ENCODE assay signal across 8 cellular contexts in the genomic region with DNA sequence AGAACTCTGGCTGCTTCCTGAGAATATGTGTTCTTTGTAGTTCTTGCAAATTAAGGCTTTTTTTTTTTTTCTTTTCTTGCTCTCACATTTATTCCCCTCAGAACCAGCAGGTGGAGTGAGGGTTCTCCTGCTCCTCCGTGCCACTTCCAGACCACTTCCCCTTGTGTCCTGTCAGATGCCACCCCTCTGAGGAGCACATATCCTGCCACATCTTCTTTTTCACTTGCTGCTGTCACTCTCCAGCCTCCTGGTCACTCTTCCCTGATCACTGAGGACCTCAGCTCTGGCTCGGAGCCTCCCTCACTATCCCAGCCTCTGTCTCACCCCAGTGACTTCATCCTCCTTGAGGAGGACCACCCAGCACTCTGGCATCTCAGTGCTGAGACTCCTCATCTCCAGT.
DNase-seq lines count a peak whose midpoint lies in the region; ATAC-seq, FAIRE-seq and TF ChIP-seq lines count a peak whose summit lies in the region.

No MANE protein-coding gene starts in this region.

- whole genome bisulfite sequencing in small intestine, 3 donors = 33 to 42% (median 34%) methylated on average over 2 of the region's 2 CpGs

- peaks cover 13% of the 10 kb centered on the region for H3K4me1 ChIP-seq in Caco-2
- no peaks in the 10 kb centered on the region for H3K4me1 ChIP-seq in small intestine (ENCODE audit: control insufficient read depth in 2 of 2, insufficient read depth in 1 of 2, low read depth in 1 of 2, low read length in 1 of 2)

- DNase-seq in Caco-2 (peak in 1 of 2 experiments; percentile 30), HFFc6 (peak; percentile 30), iPS-NIHi11 (ENCODE audit: low spot score) (peak; percentile 53), small intestine (no peak), NCI-H524 treated with DMSO at 0.1 percent for 48 hours (lab: John Stamatoyannopoulos, UW) (no peak)
- DNase-seq in activated CD4-positive, alpha-beta memory T cell treated with anti-CD3 and anti-CD28 coated beads for 36 hours = no peak

- no peak overlapping the region for H3K27ac ChIP-seq in small intestine (ENCODE audit: low read depth in 1 of 2, low read length in 1 of 2)

- H3K36me3 ChIP-seq in Caco-2 (ENCODE audit: control insufficient read depth, insufficient read depth, low read length) (no peaks in the 10 kb centered on the region), small intestine (ENCODE audit: control insufficient read depth in 2 of 2, insufficient read depth in 2 of 2, low read length in 2 of 2) (no peaks in the 10 kb centered on the region)

- no TSS peak for BruUV-seq in Caco-2 (replicated peaks; lab: Mats Ljungman, UMichigan)

- peak; percentile 44 to 51 for TF ChIP-seq CTCF in Caco-2 (IDR thresholded peaks at IDR 0.05; ENCODE audit: insufficient read depth in 1 of 2, low read depth in 1 of 2, low read length in 1 of 2, severe bottlenecking in 1 of 2, unreplicated experiment in 1 of 2)
- TF ChIP-seq CTCF in HFFc6 (IDR thresholded peaks at IDR 0.05) = peak; percentile 78

- H3K9me3 ChIP-seq in Caco-2 = peaks cover 4% of the 10 kb centered on the region; the same call in 1 of the 2 replicates
- H3K9me3 ChIP-seq in small intestine (ENCODE audit: control insufficient read depth, low read depth) = no peaks in the 10 kb centered on the region

- no peak overlapping the region for H3K27ac Mint-ChIP-seq in Caco-2 (ENCODE audit: unreplicated experiment)
- H3K27ac Mint-ChIP-seq in HFFc6 = peak overlapping the region; percentile 83
- no peak overlapping the region for H3K27ac Mint-ChIP-seq in activated CD4-positive, alpha-beta memory T cell treated with anti-CD3 and anti-CD28 coated beads for 36 hours

- peak; percentile 51 for ATAC-seq in SK-N-SH treated with all-trans-retinoic acid at 6 μM for 48 hours
- no peak for ATAC-seq in HG02642 (IDR thresholded peaks at IDR 0.05; ENCODE audit: poor library complexity, unreplicated experiment)

- no peak overlapping the region for H3K4me3 Mint-ChIP-seq in Caco-2 (ENCODE audit: unreplicated experiment)
- peak overlapping the region; percentile 74 for H3K4me3 Mint-ChIP-seq in HFFc6
- no peak overlapping the region for H3K4me3 Mint-ChIP-seq in activated CD4-positive, alpha-beta memory T cell treated with anti-CD3 and anti-CD28 coated beads for 36 hours

- H3K9me3 Mint-ChIP-seq in Caco-2 (ENCODE audit: unreplicated experiment) (no peaks in the 10 kb centered on the region), HFFc6 (peaks cover 3% of the 10 kb centered on the region; the same call in 1 of the 2 replicates)
- peaks cover 4% of the 10 kb centered on the region for H3K9me3 Mint-ChIP-seq in activated CD4-positive, alpha-beta memory T cell treated with anti-CD3 and anti-CD28 coated beads for 36 hours

- FAIRE-seq in small intestine (lab: Jason Lieb, UNC) = no peak

- H3K36me3 Mint-ChIP-seq in Caco-2 (ENCODE audit: insufficient read depth, unreplicated experiment) (peaks cover 4% of the 10 kb centered on the region), HFFc6 (ENCODE audit: low read depth) (peaks cover 4% of the 10 kb centered on the region; the same call in 1 of the 2 replicates)
- H3K36me3 Mint-ChIP-seq in activated CD4-positive, alpha-beta memory T cell treated with anti-CD3 and anti-CD28 coated beads for 36 hours = peaks cover 3% of the 10 kb centered on the region

- POLR2A ChIA-PET in Caco-2 (lab: Charles Lee) = no interaction called here
- POLR2A ChIA-PET in activated CD4-positive, alpha-beta memory T cell treated with anti-CD3 and anti-CD28 coated beads for 36 hours (lab: Charles Lee) = no interaction called here

- H3K4me1 Mint-ChIP-seq in Caco-2 (ENCODE audit: low read depth, unreplicated experiment) (peaks cover 34% of the 10 kb centered on the region), HFFc6 (ENCODE audit: low read depth) (peaks cover 48% of the 10 kb centered on the region)
- H3K4me1 Mint-ChIP-seq in activated CD4-positive, alpha-beta memory T cell treated with anti-CD3 and anti-CD28 coated beads for 36 hours (ENCODE audit: low read depth) = no peaks in the 10 kb centered on the region

- no peak overlapping the region for H3K4me3 ChIP-seq in Caco-2 (ENCODE audit: low read depth, low read length)
- no peak overlapping the region for H3K4me3 ChIP-seq in small intestine (ENCODE audit: low read depth in 1 of 2, low read length in 2 of 2)

- H3K27me3 ChIP-seq in Caco-2 (replicated peaks; ENCODE audit: control insufficient read depth, insufficient read depth, low read length) (no peaks in the 10 kb centered on the region), small intestine (ENCODE audit: control insufficient read depth in 2 of 2, insufficient read depth in 2 of 2, low read length in 2 of 2) (no peaks in the 10 kb centered on the region)

- no peaks in the 10 kb centered on the region for H3K27me3 Mint-ChIP-seq in Caco-2 (ENCODE audit: insufficient read depth, unreplicated experiment)
- peaks cover 3% of the 10 kb centered on the region; the same call in 1 of the 2 replicates for H3K27me3 Mint-ChIP-seq in HFFc6 (ENCODE audit: insufficient read depth)
- no peaks in the 10 kb centered on the region for H3K27me3 Mint-ChIP-seq in activated CD4-positive, alpha-beta memory T cell treated with anti-CD3 and anti-CD28 coated beads for 36 hours

- CTCF ChIA-PET in Caco-2 (lab: Charles Lee) = interaction anchor here (0.6 kb wide), 1 partner anchor 25 kb away, joined by 3 read pairs; no protein-coding TSS in a partner anchor
- CTCF ChIA-PET in activated CD4-positive, alpha-beta memory T cell treated with anti-CD3 and anti-CD28 coated beads for 36 hours (lab: Charles Lee) = no interaction called here

- intact Hi-C loops in Caco-2 (cut with micrococcal nuclease; ENCODE audit: unreplicated experiment) = loop anchor here (2.0 kb wide), 1 partner anchor 54 kb away; no protein-coding TSS in a partner anchor
- intact Hi-C loops in activated CD4-positive, alpha-beta memory T cell treated with anti-CD3 and anti-CD28 coated beads for 36 hours (cut with micrococcal nuclease) = no loop called here

TF ChIP-seq in SK-N-SH treated with all-trans-retinoic acid at 6 μM for 48 hours, 23 proteins besides CTCF, POLR2A, EP300 and RAD21 (continues in another document):
- TF ChIP-seq TOX (CRISPR knock-in tag; IDR thresholded peaks at IDR 0.05; ENCODE audit: borderline replicate concordance) (no peak), PPARA (CRISPR knock-in tag; IDR thresholded peaks at IDR 0.05; ENCODE audit: borderline replicate concordance) (no peak), TCF4 (CRISPR knock-in tag; IDR thresholded peaks at IDR 0.05; ENCODE audit: borderline replicate concordance) (no peak), ZFP30 (CRISPR knock-in tag; IDR thresholded peaks at IDR 0.05) (no peak), BACH2 (CRISPR knock-in tag; IDR thresholded peaks at IDR 0.05; ENCODE audit: borderline replicate concordance) (no peak), GLIS3 (CRISPR knock-in tag; IDR thresholded peaks at IDR 0.05) (no peak), RARB (CRISPR knock-in tag; IDR thresholded peaks at IDR 0.05) (no peak), ZNF8 (CRISPR knock-in tag; IDR thresholded peaks at IDR 0.05) (no peak), OSR1 (CRISPR knock-in tag; IDR thresholded peaks at IDR 0.05) (no peak), ZFP3 (CRISPR knock-in tag; IDR thresholded peaks at IDR 0.05) (no peak)
- TF ChIP-seq, protein P1, sequence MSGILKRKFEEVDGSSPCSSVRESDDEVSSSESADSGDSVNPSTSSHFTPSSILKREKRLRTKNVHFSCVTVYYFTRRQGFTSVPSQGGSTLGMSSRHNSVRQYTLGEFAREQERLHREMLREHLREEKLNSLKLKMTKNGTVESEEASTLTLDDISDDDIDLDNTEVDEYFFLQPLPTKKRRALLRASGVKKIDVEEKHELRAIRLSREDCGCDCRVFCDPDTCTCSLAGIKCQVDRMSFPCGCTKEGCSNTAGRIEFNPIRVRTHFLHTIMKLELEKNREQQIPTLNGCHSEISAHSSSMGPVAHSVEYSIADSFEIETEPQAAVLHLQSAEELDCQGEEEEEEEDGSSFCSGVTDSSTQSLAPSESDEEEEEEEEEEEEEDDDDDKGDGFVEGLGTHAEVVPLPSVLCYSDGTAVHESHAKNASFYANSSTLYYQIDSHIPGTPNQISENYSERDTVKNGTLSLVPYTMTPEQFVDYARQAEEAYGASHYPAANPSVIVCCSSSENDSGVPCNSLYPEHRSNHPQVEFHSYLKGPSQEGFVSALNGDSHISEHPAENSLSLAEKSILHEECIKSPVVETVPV (CRISPR knock-in tag; IDR thresholded peaks at IDR 0.05) = no peak
- TF ChIP-seq, protein P2, sequence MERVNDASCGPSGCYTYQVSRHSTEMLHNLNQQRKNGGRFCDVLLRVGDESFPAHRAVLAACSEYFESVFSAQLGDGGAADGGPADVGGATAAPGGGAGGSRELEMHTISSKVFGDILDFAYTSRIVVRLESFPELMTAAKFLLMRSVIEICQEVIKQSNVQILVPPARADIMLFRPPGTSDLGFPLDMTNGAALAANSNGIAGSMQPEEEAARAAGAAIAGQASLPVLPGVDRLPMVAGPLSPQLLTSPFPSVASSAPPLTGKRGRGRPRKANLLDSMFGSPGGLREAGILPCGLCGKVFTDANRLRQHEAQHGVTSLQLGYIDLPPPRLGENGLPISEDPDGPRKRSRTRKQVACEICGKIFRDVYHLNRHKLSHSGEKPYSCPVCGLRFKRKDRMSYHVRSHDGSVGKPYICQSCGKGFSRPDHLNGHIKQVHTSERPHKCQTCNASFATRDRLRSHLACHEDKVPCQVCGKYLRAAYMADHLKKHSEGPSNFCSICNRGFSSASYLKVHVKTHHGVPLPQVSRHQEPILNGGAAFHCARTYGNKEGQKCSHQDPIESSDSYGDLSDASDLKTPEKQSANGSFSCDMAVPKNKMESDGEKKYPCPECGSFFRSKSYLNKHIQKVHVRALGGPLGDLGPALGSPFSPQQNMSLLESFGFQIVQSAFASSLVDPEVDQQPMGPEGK (CRISPR knock-in tag; IDR thresholded peaks at IDR 0.05; ENCODE audit: borderline replicate concordance) = no peak

Comparison
In these comparisons a context has a peak if more than half of its experiments do, and no peak if none do; other contexts are left out.
1. DNase-seq: peak in HFFc6 (single experiment) and iPS-NIHi11 (single experiment); none in small intestine (single experiment), activated CD4-positive, alpha-beta memory T cell treated with anti-CD3 and anti-CD28 coated beads for 36 hours (single experiment) and NCI-H524 treated with DMSO at 0.1 percent for 48 hours (single experiment).